ENCODE assay signal across 18 cellular contexts in the genomic region with DNA sequence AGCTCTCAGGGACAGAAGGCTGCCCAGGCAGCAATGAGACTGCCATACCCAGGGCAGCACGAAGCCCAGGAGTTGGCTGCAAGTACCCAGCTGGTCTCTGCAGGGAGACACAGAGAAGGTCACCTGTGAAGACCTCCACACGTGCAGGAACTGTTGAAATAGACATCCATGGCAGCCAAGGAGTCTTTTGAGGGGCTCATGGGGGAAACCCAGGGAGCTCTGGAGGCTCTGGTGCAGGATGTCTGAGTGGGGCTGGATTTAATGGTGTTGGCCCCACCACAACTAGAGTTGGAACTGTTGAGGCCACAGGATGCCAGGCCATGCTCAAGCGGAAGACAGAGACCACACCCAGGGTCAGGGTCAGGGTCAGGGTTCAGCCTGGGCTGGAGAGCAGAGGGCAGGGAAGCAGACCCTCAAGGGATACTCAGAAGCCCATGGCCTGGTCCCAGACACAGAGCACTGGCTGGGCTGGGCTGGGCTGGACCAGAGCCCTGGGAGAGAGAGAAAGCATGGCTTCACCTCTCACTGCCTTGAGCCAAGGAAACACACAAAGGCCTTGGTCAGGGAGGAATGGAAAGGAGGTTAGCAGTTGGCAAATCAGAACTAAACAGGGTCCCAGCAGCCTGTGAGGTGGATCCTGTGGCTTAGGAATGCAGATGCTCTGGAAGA.
"Had no signal": no experiment of that assay in that cellular context is flagged by ENCODE, and none has a peak within 500 bp of the region (broad histone marks: within the 10 kb centered on the region; RNA-seq: fewer than 3 reads in every experiment).

No MANE protein-coding gene starts in this region.

- H3K27me3 ChIP-seq: esophagus squamous epithelium, stomach, upper lobe of left lung had no signal

- H3K36me3 ChIP-seq: thoracic aorta, WERI-Rb-1 had no signal

- FAIRE-seq: bronchial epithelial cell, endothelial cell of umbilical vein, small intestine had no signal

- H3K4me1 Mint-ChIP-seq: immature natural killer cell had no signal

- H3K27ac Mint-ChIP-seq: activated naive CD8-positive, alpha-beta T cell; activated T-helper 1 cell treated with anti-CD3 and anti-CD28 coated beads, Interleukin-12 subunit alpha, Interleukin-12 subunit beta, Interleukin-2, Interleukin-4 antibody, amounts not matched to agents 30 ng/mL and 10 ng/mL and 1 ng/mL, durations not matched to agents 14 hours and 24 hours and 36 hours; immature natural killer cell; natural killer cell treated with Interleukin-12 subunit alpha and Interleukin-12 subunit beta and Interleukin-15 and Interleukin-18, amount 100 ng/mL, for 72 hours; T-helper 1 cell treated with Interleukin-12 subunit alpha and Interleukin-12 subunit beta and Interleukin-4 antibody, amounts not matched to agents 30 μg/mL and 1 μg/mL, for 36 hours had no signal

- DNase-seq: activated CD4-positive, alpha-beta T cell treated with anti-CD3 and anti-CD28 coated beads, Interleukin-2, amount 50 U/mL, for 48 hours; activated T-cell treated with anti-CD3 and anti-CD28 coated beads for 4 hours; cerebellar nuclear complex; effector CD4-positive, alpha-beta T cell; esophagus squamous epithelium; immature natural killer cell; small intestine; stimulated activated CD4-positive, alpha-beta T cell treated with anti-CD3 and anti-CD28 coated beads, Interleukin-4, amount 100 ng/mL, for 1 hour; stomach; upper lobe of left lung; WERI-Rb-1 had no signal

- ATAC-seq: natural killer cell treated with Interleukin-12 subunit alpha and Interleukin-12 subunit beta and Interleukin-15 and Interleukin-18, amount 100 ng/mL, for 72 hours had no signal

- H3K4me3 ChIP-seq: esophagus squamous epithelium, stomach, thoracic aorta, upper lobe of left lung had no signal

- H3K4me1 ChIP-seq: esophagus squamous epithelium, stomach, upper lobe of left lung had no signal

- H3K9me3 Mint-ChIP-seq: immature natural killer cell; natural killer cell treated with Interleukin-12 subunit alpha and Interleukin-12 subunit beta and Interleukin-15 and Interleukin-18, amount 100 ng/mL, for 72 hours had no signal

- H3K36me3 Mint-ChIP-seq: immature natural killer cell; natural killer cell treated with Interleukin-12 subunit alpha and Interleukin-12 subunit beta and Interleukin-15 and Interleukin-18, amount 100 ng/mL, for 72 hours had no signal

- H3K27ac ChIP-seq: esophagus squamous epithelium, thoracic aorta, upper lobe of left lung, WERI-Rb-1 had no signal

- H3K4me3 Mint-ChIP-seq: activated naive CD8-positive, alpha-beta T cell; activated T-helper 1 cell treated with anti-CD3 and anti-CD28 coated beads, Interleukin-12 subunit alpha, Interleukin-12 subunit beta, Interleukin-2, Interleukin-4 antibody, amounts not matched to agents 30 ng/mL and 10 ng/mL and 1 ng/mL, durations not matched to agents 14 hours and 24 hours and 36 hours; immature natural killer cell; natural killer cell treated with Interleukin-12 subunit alpha and Interleukin-12 subunit beta and Interleukin-15 and Interleukin-18, amount 100 ng/mL, for 72 hours; T-helper 1 cell treated with Interleukin-12 subunit alpha and Interleukin-12 subunit beta and Interleukin-4 antibody, amounts not matched to agents 30 μg/mL and 1 μg/mL, for 36 hours had no signal

- H3K9me3 ChIP-seq: esophagus squamous epithelium, thoracic aorta, upper lobe of left lung had no signal
